Comparison of ENCODE assay signal across 10 cellular contexts in the genomic region with DNA sequence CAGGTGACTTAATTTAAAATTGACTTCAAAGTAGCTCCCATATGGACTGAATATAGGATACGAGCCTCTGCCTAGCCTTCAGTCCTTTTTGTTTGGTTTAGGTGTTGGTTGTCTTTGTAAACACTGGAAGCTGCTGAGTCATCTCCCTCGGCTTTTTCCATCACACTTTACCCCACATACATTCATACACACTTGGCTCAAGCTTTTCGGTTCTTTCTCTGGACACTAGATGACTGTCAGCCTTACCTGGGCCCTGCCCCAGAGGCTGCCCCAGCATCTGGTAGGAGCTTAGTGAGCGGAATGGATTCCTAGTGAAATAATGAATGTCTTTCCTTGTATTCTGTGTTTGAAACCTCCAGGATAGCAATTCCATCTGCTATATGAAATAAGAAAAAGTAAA. TPM values are rescaled to one million over a fixed set of nuclear protein-coding genes. Genes with fewer than 3 reads are reported as not detected.
A peak's percentile ranks its signal among the peaks of the same experiment; 100 is the strongest.
DNase-seq lines count a peak whose midpoint lies in the region; ATAC-seq, FAIRE-seq and TF ChIP-seq lines count a peak whose summit lies in the region.
"Had no signal": no experiment of that assay in that cellular context is flagged by ENCODE, and none has a peak within 500 bp of the region (broad histone marks: within the 10 kb centered on the region; RNA-seq: fewer than 3 reads in every experiment).

No MANE protein-coding gene starts in this region.

- FAIRE-seq in GM12878 (lab: Jason Lieb, UNC), result no peak

- no peaks in the 10 kb centered on the region for H3K27me3 ChIP-seq in GM12878 (replicated peaks in 1 of 2; ENCODE audit: control insufficient read depth in 2 of 2, insufficient read depth in 2 of 2, low read length in 1 of 2)
- H3K27me3 ChIP-seq: BLaER1 treated with 17β-estradiol and CSF1 and Interleukin-3, amounts not matched to agents 10 nM and 100 nM had no signal

- no peak overlapping the region for H3K9ac ChIP-seq in GM12878 (ENCODE audit: control insufficient read depth, insufficient read depth, low read length)
- H3K9ac ChIP-seq: BLaER1 treated with 17β-estradiol and CSF1 and Interleukin-3, amounts not matched to agents 10 nM and 100 nM had no signal

- peak; percentile 37 for ATAC-seq in Right ventricle myocardium superior (ENCODE audit: poor library complexity)
- ATAC-seq in Right ventricle myocardium inferior, result no peak
- ATAC-seq in GM12878, result peak; percentile 38
- ATAC-seq in left colon, result peak; percentile 65
- no peak for ATAC-seq in WTC11

- no peaks in the 10 kb centered on the region for H3K36me3 ChIP-seq in GM12878 (ENCODE audit: control insufficient read depth in 2 of 2, insufficient read depth in 2 of 2, low read length in 1 of 2)
- H3K36me3 ChIP-seq: BLaER1 treated with 17β-estradiol and CSF1 and Interleukin-3, amounts not matched to agents 10 nM and 100 nM had no signal

- no peak overlapping the region for H3K4me3 Mint-ChIP-seq in WTC11
- H3K4me3 Mint-ChIP-seq: activated B cell treated with CpG ODN at 0.5 μM for 24 hours had no signal

- POLR2A ChIA-PET in GM12878 (lab: Charles Lee), result no interaction called here
- POLR2A ChIA-PET in WTC11 (lab: Charles Lee), result no interaction called here

- peaks cover 42% of the 10 kb centered on the region for H3K4me1 Mint-ChIP-seq in WTC11
- H3K4me1 Mint-ChIP-seq: activated B cell treated with CpG ODN at 0.5 μM for 24 hours had no signal

- H3K4me1 ChIP-seq in GM12878 (ENCODE audit: control insufficient read depth, insufficient read depth, low read length), result no peaks in the 10 kb centered on the region; the same call in 1 of the 2 replicates
- H3K4me1 ChIP-seq: BLaER1 treated with 17β-estradiol and CSF1 and Interleukin-3, amounts not matched to agents 10 nM and 100 nM had no signal

- no peaks in the 10 kb centered on the region for H3K9me3 Mint-ChIP-seq in WTC11
- H3K9me3 Mint-ChIP-seq: activated B cell treated with CpG ODN at 0.5 μM for 24 hours had no signal

- CTCF ChIA-PET in GM12878 (lab: Yijun Ruan, JAX), result no interaction called here
- CTCF ChIA-PET in WTC11 (lab: Charles Lee), result interaction anchor here (1.9 kb wide), 1 partner anchor 18 kb away, joined by 6 read pairs; no protein-coding TSS in a partner anchor

- no peak overlapping the region for H3K27ac ChIP-seq in GM12878 (ENCODE audit: control insufficient read depth, insufficient read depth)
- H3K27ac ChIP-seq: BLaER1 treated with 17β-estradiol and CSF1 and Interleukin-3, amounts not matched to agents 10 nM and 100 nM had no signal

- no peaks in the 10 kb centered on the region for H4K20me1 ChIP-seq in GM12878 (ENCODE audit: control insufficient read depth, insufficient read depth)
- H4K20me1 ChIP-seq: BLaER1 treated with 17β-estradiol and CSF1 and Interleukin-3, amounts not matched to agents 10 nM and 100 nM had no signal

- WGBS in GM12878 (ENCODE audit: insufficient coverage, insufficient replicate concordance, low lambda C conversion rate, missing lambda C conversion rate), result 28% methylated on average over 4 of the region's 4 CpGs

- no peak for TF ChIP-seq POLR2A in GM12878 (IDR thresholded peaks at IDR 0.05; ENCODE audit: low read depth, low read length)

- no peak overlapping the region for H2AFZ ChIP-seq in GM12878 (ENCODE audit: control insufficient read depth, low read depth, low read length)

- no peaks in the 10 kb centered on the region for H3K36me3 Mint-ChIP-seq in WTC11

- no peak overlapping the region for H3K27ac Mint-ChIP-seq in WTC11
- H3K27ac Mint-ChIP-seq: activated B cell treated with CpG ODN at 0.5 μM for 24 hours had no signal

- TF ChIP-seq CTCF in GM12878 (IDR thresholded peaks at IDR 0.05 in 2 of 3, conservative IDR thresholded peaks at IDR 0.05 in 1 of 3; ENCODE audit: control insufficient read depth in 2 of 3, extremely low read depth in 1 of 3, insufficient read depth in 1 of 3, low read depth in 3 of 3, low read length in 3 of 3) (no peak), WTC11 (IDR thresholded peaks at IDR 0.05) (no peak)

- intact Hi-C loops in Right ventricle myocardium superior (cut with DNase I) (no loop called here), Right ventricle myocardium inferior (cut with DNase I) (no loop called here), GM12878 (cut with micrococcal nuclease; ENCODE audit: unreplicated experiment) (no loop called here), left colon (cut with DNase I, micrococcal nuclease) (no loop called here)

- H3K4me3 ChIP-seq in GM12878, result no peak overlapping the region
- H3K4me3 ChIP-seq: BLaER1 treated with 17β-estradiol and CSF1 and Interleukin-3, amounts not matched to agents 10 nM and 100 nM had no signal

- H3K79me2 ChIP-seq in GM12878 (ENCODE audit: control insufficient read depth, insufficient read depth, low read length), result no peaks in the 10 kb centered on the region

- TF ChIP-seq RAD21 in GM12878 (IDR thresholded peaks at IDR 0.05; ENCODE audit: insufficient read depth, low read depth, low read length), result no peak

- no TSS peak for BruUV-seq in GM12878 (replicated peaks; lab: Mats Ljungman, UMichigan)

- SMC1A ChIA-PET in GM12878 (lab: Charles Lee; ENCODE audit: uncharacterized antibody, unreplicated experiment), result no interaction called here

- TF ChIP-seq EP300 in GM12878 (IDR thresholded peaks at IDR 0.05; ENCODE audit: borderline replicate concordance in 1 of 2, control insufficient read depth in 1 of 2, low read depth in 2 of 2, low read length in 2 of 2), result no peak

- H3K4me2 ChIP-seq in GM12878 (ENCODE audit: control insufficient read depth, insufficient read depth), result no peak overlapping the region
- H3K4me2 ChIP-seq: BLaER1 treated with 17β-estradiol and CSF1 and Interleukin-3, amounts not matched to agents 10 nM and 100 nM had no signal

- RAD21 ChIA-PET in GM12878 (lab: Charles Lee; ENCODE audit: unreplicated experiment), result interaction anchor here (1.6 kb wide), 1 partner anchor 18 kb away, joined by 4 read pairs; no protein-coding TSS in a partner anchor

- in situ Hi-C loops in GM12878 (cut with MboI), result no loop called here

- no peaks in the 10 kb centered on the region for H3K27me3 Mint-ChIP-seq in WTC11 (ENCODE audit: low read depth)

- H3K9me3 ChIP-seq in GM12878 (replicated peaks; ENCODE audit: control insufficient read depth, insufficient read depth, low read length), result no peaks in the 10 kb centered on the region
- H3K9me3 ChIP-seq: BLaER1 treated with 17β-estradiol and CSF1 and Interleukin-3, amounts not matched to agents 10 nM and 100 nM had no signal

- DNase-seq in Right ventricle myocardium superior, result no peak
- no peak for DNase-seq in Right ventricle myocardium inferior (ENCODE audit: missing footprints)
- DNase-seq in GM12878 (ENCODE audit: low read depth, low spot score), result no peak
- DNase-seq in left colon, result peak; percentile 29 to 57
- DNase-seq in WTC11 (ENCODE audit: low spot score), result no peak
- DNase-seq in NOMO-1 (lab: John Stamatoyannopoulos, UW; ENCODE audit: unreplicated experiment in 2 of 2), result no peak
- DNase-seq in ureter (ENCODE audit: low spot score), result no peak
- DNase-seq in T-helper 1 cell, result no peak
- DNase-seq: activated B cell treated with CpG ODN at 0.5 μM for 24 hours had no signal

TF ChIP-seq in GM12878, 131 proteins besides CTCF, POLR2A, EP300 and RAD21 (continues in another document):
- no peak for TF ChIP-seq BCL11A (IDR thresholded peaks at IDR 0.05; ENCODE audit: low read depth, low read length)
- no peak for TF ChIP-seq RUNX3 (IDR thresholded peaks at IDR 0.05; ENCODE audit: low read length)
- no peak for TF ChIP-seq ZNF207 (IDR thresholded peaks at IDR 0.05; ENCODE audit: borderline replicate concordance)
- TF ChIP-seq ASH2L (IDR thresholded peaks at IDR 0.05; ENCODE audit: borderline replicate concordance, low read depth), result no peak
- no peak for TF ChIP-seq TARDBP (IDR thresholded peaks at IDR 0.05; ENCODE audit: borderline replicate concordance)
- TF ChIP-seq, protein P1, sequence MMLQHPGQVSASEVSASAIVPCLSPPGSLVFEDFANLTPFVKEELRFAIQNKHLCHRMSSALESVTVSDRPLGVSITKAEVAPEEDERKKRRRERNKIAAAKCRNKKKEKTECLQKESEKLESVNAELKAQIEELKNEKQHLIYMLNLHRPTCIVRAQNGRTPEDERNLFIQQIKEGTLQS (IDR thresholded peaks at IDR 0.05; ENCODE audit: borderline replicate concordance, extremely low read depth, low read depth, low read length), result no peak

TF ChIP-seq in WTC11, 78 proteins besides CTCF, POLR2A, EP300 and RAD21 (continues in another document):
- TF ChIP-seq EMX1 (CRISPR knock-in tag; IDR thresholded peaks at IDR 0.05), result no peak
- no peak for TF ChIP-seq NFE2L1 (CRISPR knock-in tag; IDR thresholded peaks at IDR 0.05)
- no peak for TF ChIP-seq PRRX2 (CRISPR knock-in tag; IDR thresholded peaks at IDR 0.05)
- TF ChIP-seq, protein P2, sequence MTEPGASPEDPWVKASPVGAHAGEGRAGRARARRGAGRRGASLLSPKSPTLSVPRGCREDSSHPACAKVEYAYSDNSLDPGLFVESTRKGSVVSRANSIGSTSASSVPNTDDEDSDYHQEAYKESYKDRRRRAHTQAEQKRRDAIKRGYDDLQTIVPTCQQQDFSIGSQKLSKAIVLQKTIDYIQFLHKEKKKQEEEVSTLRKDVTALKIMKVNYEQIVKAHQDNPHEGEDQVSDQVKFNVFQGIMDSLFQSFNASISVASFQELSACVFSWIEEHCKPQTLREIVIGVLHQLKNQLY (CRISPR knock-in tag; IDR thresholded peaks at IDR 0.05), result no peak
- TF ChIP-seq FOXP1 (CRISPR knock-in tag; IDR thresholded peaks at IDR 0.05; ENCODE audit: borderline replicate concordance), result no peak
- TF ChIP-seq MYBL2 (CRISPR knock-in tag; IDR thresholded peaks at IDR 0.05), result no peak

RNA-seq across cellular contexts. Expression of gene SCHIP1, which starts 52.5 kb away (rescaled TPM):
- total RNA-seq in Right ventricle myocardium superior, result 56.2 TPM
- 55.5 TPM for total RNA-seq in Right ventricle myocardium inferior
- 0.17 TPM in 1 of 2 replicates, not detected in the other for total RNA-seq in GM12878 (2013; cell fraction: nucleolus; rRNA removed)
- 0.98 and 1.4 TPM in 2 replicates for total RNA-seq in GM12878 (2014; rRNA removed)
- 1.4 and 1.6 TPM in 2 replicates for total RNA-seq in GM12878 (2014; rRNA removed; fragmentation: Illumina TruSeq; extraction: Trizol)
- total RNA-seq in GM12878 (2021), result 0.27 and 1.5 TPM in 2 replicates
- polyA plus RNA-seq in GM12878 (2011; ENCODE audit: low read depth), result not detected
- polyA plus RNA-seq in GM12878 (2011; rRNA removed), result 0.10 TPM in 1 of 2 replicates, not detected in the other
- polyA plus RNA-seq in GM12878 (2011; cell fraction: cytosol; rRNA removed), result 0.05 and 0.07 TPM in 2 replicates
- polyA plus RNA-seq in GM12878 (2011; cell fraction: nucleus; rRNA removed), result 0.10 and 0.39 TPM in 2 replicates
- polyA plus RNA-seq in GM12878 (2012), result 0.25 TPM in 1 of 2 replicates, not detected in the other
- 1.7 and 2.8 TPM in 2 replicates for polyA plus RNA-seq in GM12878 (2014; fragmentation: Illumina TruSeq; extraction: Trizol)
- polyA plus RNA-seq in GM12878 (2014; fragmentation: Nextera tagmentation; extraction: Ambion mirVana), result 1 to 10 TPM; 1.2 to 2.8 TPM
- polyA plus RNA-seq in GM12878 (2014; rRNA removed), result 1.1 and 1.2 TPM in 2 replicates
- 1 to 10 TPM in 1 of 2 experiments, under 1 TPM in 1; 0.84 to 2.1 TPM for polyA plus RNA-seq in GM12878 (2016; fragmentation: Nextera tagmentation; extraction: Ambion mirVana)
- polyA minus RNA-seq in GM12878 (2011; rRNA and poly(A)+ RNA removed), result 0.05 and 0.07 TPM in 2 replicates
- not detected in 2 replicates for polyA minus RNA-seq in GM12878 (2011; cell fraction: cytosol; rRNA and poly(A)+ RNA removed)
- 0.36 TPM in 1 of 2 replicates, not detected in the other for polyA minus RNA-seq in GM12878 (2011; cell fraction: nucleus; rRNA and poly(A)+ RNA removed)
- total RNA-seq in left colon, result 1 to 10 TPM in 1 of 2 donors, under 1 TPM in 1; 0.67 to 2.7 TPM
- 5.3 to 7.8 TPM (median 7.1 TPM) in 3 replicates for total RNA-seq in WTC11 (2021)
- total RNA-seq in ureter, result 5.8 TPM

Comparison
In these comparisons a context has a peak if more than half of its experiments do, and no peak if none do; other contexts are left out.
1. ATAC-seq: peak in Right ventricle myocardium superior (single experiment), GM12878 (single experiment) and left colon (single experiment); none in Right ventricle myocardium inferior (single experiment) and WTC11 (single experiment).
2. DNase-seq: peak in left colon (2 of 2); none in Right ventricle myocardium superior (single experiment), Right ventricle myocardium inferior (single experiment), GM12878 (single experiment), WTC11 (single experiment), NOMO-1 (0 of 2), ureter (single experiment) and T-helper 1 cell (0 of 5).